Comparison of ENCODE assay signal across 26 cellular contexts in the genomic region with DNA sequence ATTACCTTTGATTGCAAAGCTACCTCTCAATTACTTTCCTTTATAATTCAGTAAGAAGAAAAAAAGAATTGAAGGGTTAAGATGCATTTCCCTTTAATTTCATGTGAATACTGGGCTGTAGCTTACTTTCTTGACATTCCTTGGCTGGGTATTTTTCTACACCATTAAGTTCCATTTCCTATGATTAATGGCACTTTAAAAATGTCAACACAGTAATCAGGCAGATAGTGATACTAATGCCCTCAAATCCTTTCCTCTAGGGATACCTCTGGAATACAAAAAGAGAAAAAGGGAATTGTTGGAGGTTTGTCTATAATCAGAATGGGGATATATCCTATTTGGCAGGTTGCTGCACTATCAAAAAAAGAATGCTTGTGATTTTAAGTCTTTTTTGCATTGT.
"Had no signal": no experiment of that assay in that cellular context is flagged by ENCODE, and none has a peak within 500 bp of the region (broad histone marks: within the 10 kb centered on the region; RNA-seq: fewer than 3 reads in every experiment).

No MANE protein-coding gene starts in this region.

- ATAC-seq: foreskin keratinocyte; gastroesophageal sphincter; heart left ventricle; left colon; left ventricle myocardium superior; lower lobe of right lung; naive thymus-derived CD8-positive, alpha-beta T cell; pancreas; sciatic nerve; stimulated activated effector memory CD8-positive, alpha-beta T cell treated with anti-CD3 and anti-CD28 coated beads, Interleukin-12 subunit alpha, Interleukin-12 subunit beta, amount 100 ng/mL, for 72 hours had no signal

- H2AFZ ChIP-seq: hepatocyte had no signal

- H3K9me3 ChIP-seq: esophagus muscularis mucosa, gastroesophageal sphincter, heart left ventricle, lower lobe of right lung, neutrophil, pancreas, right atrium auricular region, stomach, thyroid gland had no signal

- DNase-seq: cortex of kidney; dorsolateral prefrontal cortex; effector CD4-positive, alpha-beta T cell; foreskin keratinocyte; left colon; left ventricle myocardium superior; lower lobe of right lung; naive thymus-derived CD8-positive, alpha-beta T cell; pancreas; stimulated activated CD4-positive, alpha-beta T cell treated with anti-CD3 and anti-CD28 coated beads, Interleukin-2, amount 100 ng/mL, for 24 hours; stimulated activated CD4-positive, alpha-beta T cell treated with anti-CD3 and anti-CD28 coated beads, Interleukin-4, amount 100 ng/mL, for 24 hours; stimulated activated naive CD4-positive, alpha-beta T cell treated with Interleukin-2 at 50 U/mL for 16 hours; stomach; thyroid gland had no signal

- H3K36me3 Mint-ChIP-seq: type B pancreatic cell had no signal

- H3K4me2 ChIP-seq: hepatocyte had no signal

- H3K9me3 Mint-ChIP-seq: naive thymus-derived CD8-positive, alpha-beta T cell; neural crest cell; stimulated activated effector memory CD8-positive, alpha-beta T cell treated with anti-CD3 and anti-CD28 coated beads, Interleukin-12 subunit alpha, Interleukin-12 subunit beta, amount 100 ng/mL, for 72 hours; type B pancreatic cell had no signal

- H3K27me3 Mint-ChIP-seq: naive thymus-derived CD8-positive, alpha-beta T cell; progenitor cell of endocrine pancreas; type B pancreatic cell had no signal

- FAIRE-seq: islet of Langerhans, pancreas had no signal

- H3K27me3 ChIP-seq: dorsolateral prefrontal cortex, esophagus muscularis mucosa, foreskin keratinocyte, gastroesophageal sphincter, heart left ventricle, hepatocyte, neutrophil, pancreas, right atrium auricular region, stomach, thyroid gland had no signal

- H3K4me1 Mint-ChIP-seq: naive thymus-derived CD8-positive, alpha-beta T cell; stimulated activated effector memory CD8-positive, alpha-beta T cell treated with anti-CD3 and anti-CD28 coated beads, Interleukin-12 subunit alpha, Interleukin-12 subunit beta, amount 100 ng/mL, for 72 hours had no signal

- H3K79me2 ChIP-seq: hepatocyte had no signal

- H3K27ac ChIP-seq: dorsolateral prefrontal cortex, esophagus muscularis mucosa, foreskin keratinocyte, gastroesophageal sphincter, heart left ventricle, hepatocyte, lower lobe of right lung, neutrophil, pancreas, right atrium auricular region, stomach, thyroid gland had no signal

- H3K27ac Mint-ChIP-seq: naive thymus-derived CD8-positive, alpha-beta T cell; progenitor cell of endocrine pancreas; stimulated activated effector memory CD8-positive, alpha-beta T cell treated with anti-CD3 and anti-CD28 coated beads, Interleukin-12 subunit alpha, Interleukin-12 subunit beta, amount 100 ng/mL, for 72 hours; type B pancreatic cell had no signal

- H3K4me3 Mint-ChIP-seq: naive thymus-derived CD8-positive, alpha-beta T cell; neural crest cell; stimulated activated effector memory CD8-positive, alpha-beta T cell treated with anti-CD3 and anti-CD28 coated beads, Interleukin-12 subunit alpha, Interleukin-12 subunit beta, amount 100 ng/mL, for 72 hours; type B pancreatic cell had no signal

- H3K4me1 ChIP-seq: esophagus muscularis mucosa, gastroesophageal sphincter, lower lobe of right lung, right atrium auricular region, stomach, thyroid gland had no signal

- H3K36me3 ChIP-seq: pancreas, thyroid gland had no signal

- H3K4me3 ChIP-seq: dorsolateral prefrontal cortex, esophagus muscularis mucosa, gastroesophageal sphincter, heart left ventricle, hepatocyte, lower lobe of right lung, pancreas, right atrium auricular region, stomach, thyroid gland had no signal
